14 cellular contexts compared by ENCODE assay signal in genomic region chr1:100860397-100860991, GRCh38. TPM values are rescaled to one million over a fixed set of nuclear protein-coding genes. Genes with fewer than 3 reads are reported as not detected.
DNase-seq lines count a peak whose midpoint lies in the region; ATAC-seq, FAIRE-seq and TF ChIP-seq lines count a peak whose summit lies in the region.
"Had no signal": no experiment of that assay in that cellular context is flagged by ENCODE, and none has a peak within 500 bp of the region (broad histone marks: within the 10 kb centered on the region; RNA-seq: fewer than 3 reads in every experiment).

No MANE protein-coding gene starts in this region.

- no peaks in the 10 kb centered on the region for H3K27me3 ChIP-seq in keratinocyte (ENCODE audit: control insufficient read depth, extremely low read depth, insufficient read depth, low read length)
- H3K27me3 ChIP-seq: left lung had no signal

- peak; percentile 70 for FAIRE-seq in keratinocyte (lab: Jason Lieb, UNC)

- DNase-seq in EH (ENCODE audit: low read depth) (peak; percentile 76), astrocyte of the hippocampus (ENCODE audit: low read depth, low spot score) (peak; percentile 66), keratinocyte (ENCODE audit: low read depth, low spot score) (no peak), NCI-H1436 treated with DMSO at 0.1 percent for 48 hours (lab: John Stamatoyannopoulos, UW) (no peak), GOT3 (lab: John Stamatoyannopoulos, UW) (no peak), NCI-H524 treated with DMSO at 0.1 percent for 48 hours (lab: John Stamatoyannopoulos, UW) (no peak)
- DNase-seq: activated CD4-positive, alpha-beta T cell treated with anti-CD3 and anti-CD28 coated beads for 1 hour; foreskin melanocyte; Karpas-422; left lung; NCI-H446 had no signal

- no peak overlapping the region for H3K4me3 ChIP-seq in keratinocyte (ENCODE audit: control insufficient read depth in 2 of 3, extremely low read depth in 1 of 3, insufficient read depth in 2 of 3, low read depth in 1 of 3, low read length in 3 of 3)
- H3K4me3 ChIP-seq: left lung had no signal

- no peak overlapping the region for H2AFZ ChIP-seq in keratinocyte (ENCODE audit: control insufficient read depth, low read length)

- H3K4me2 ChIP-seq in keratinocyte (ENCODE audit: control insufficient read depth, extremely low read depth, insufficient read depth, low read depth, low read length): no peak overlapping the region

- no peaks in the 10 kb centered on the region for H3K9me3 ChIP-seq in keratinocyte (ENCODE audit: control insufficient read depth, low read depth, low read length)

- no peak for TF ChIP-seq CTCF in keratinocyte (optimal IDR thresholded peaks at IDR 0.05 in 1 of 3, IDR thresholded peaks at IDR 0.05 in 1 of 3, conservative IDR thresholded peaks at IDR 0.05 in 1 of 3; ENCODE audit: extremely low read depth in 1 of 3, insufficient read depth in 2 of 3, low read length in 3 of 3)

- no peak for TF ChIP-seq EP300 in Ishikawa (IDR thresholded peaks at IDR 0.05; ENCODE audit: borderline replicate concordance)

- dilution Hi-C loops in keratinocyte (cut with MboI; ENCODE audit: extremely low pct_ligation_motif_present, low sequenced_read_pairs): loop anchor here (25.0 kb wide), 1 partner anchor 398 kb away; no protein-coding TSS in a partner anchor

- H3K9ac ChIP-seq in keratinocyte (ENCODE audit: control insufficient read depth, extremely low read depth, insufficient read depth, low read length): no peak overlapping the region

- no peak overlapping the region for H3K27ac ChIP-seq in keratinocyte (ENCODE audit: control insufficient read depth, insufficient read depth, low read length)
- H3K27ac ChIP-seq: left lung had no signal

- H3K9me1 ChIP-seq in keratinocyte (ENCODE audit: control insufficient read depth, extremely low read depth, insufficient read depth, low read length): no peaks in the 10 kb centered on the region

- no peaks in the 10 kb centered on the region for H4K20me1 ChIP-seq in keratinocyte (ENCODE audit: control insufficient read depth, extremely low read depth, insufficient read depth, low read length)

- H3K36me3 ChIP-seq in keratinocyte (ENCODE audit: control insufficient read depth in 2 of 2, extremely low read depth in 1 of 2, insufficient read depth in 2 of 2, low read length in 2 of 2): no peaks in the 10 kb centered on the region
- H3K36me3 ChIP-seq: left lung had no signal

- ATAC-seq in GM19351 (IDR thresholded peaks at IDR 0.05; ENCODE audit: unreplicated experiment): no peak
- ATAC-seq: stimulated activated memory B cell treated with anti-CD40 and anti-IgM and Interleukin-4, amounts not matched to agents 10 μg/mL and 1 μg/mL and 100 μg/mL, for 72 hours had no signal

- no peaks in the 10 kb centered on the region for H3K79me2 ChIP-seq in keratinocyte (ENCODE audit: control insufficient read depth, insufficient read depth, low read length)

- no peak for TF ChIP-seq RAD21 in Ishikawa (IDR thresholded peaks at IDR 0.05; ENCODE audit: low read depth)

- peaks cover 2% of the 10 kb centered on the region for H3K4me1 ChIP-seq in keratinocyte (ENCODE audit: control insufficient read depth, extremely low read depth, insufficient read depth, low read length)
- H3K4me1 ChIP-seq: left lung had no signal

TF ChIP-seq in Ishikawa, 13 proteins besides CTCF, POLR2A, EP300 and RAD21:
- TF ChIP-seq MAX (IDR thresholded peaks at IDR 0.05): no peak
- TF ChIP-seq TEAD4 (IDR thresholded peaks at IDR 0.05): peak; percentile 36; the same call in 1 of the 2 replicates
- peak; percentile 29; the same call in 1 of the 2 replicates for TF ChIP-seq NFIC (IDR thresholded peaks at IDR 0.05)

RNA-seq across cellular contexts. Expression of gene EXTL2, which starts 34.1 kb away (rescaled TPM):
- polyA plus RNA-seq in keratinocyte: 10.8 to 20.2 TPM (median 12.6 TPM) in 3 replicates
- 1.0 TPM for polyA plus RNA-seq in keratinocyte (2011; ENCODE audit: low read depth)
- 4.2 and 8.4 TPM in 2 replicates for polyA plus RNA-seq in keratinocyte (2011; cell fraction: cytosol; rRNA removed)
- 16.2 and 21.5 TPM in 2 replicates for polyA plus RNA-seq in keratinocyte (2011; cell fraction: nucleus; rRNA removed)
- 1.4 and 7.2 TPM in 2 replicates for polyA plus RNA-seq in keratinocyte (2012; ENCODE audit: low replicate concordance)
- 3.9 to 12.4 TPM (median 6.5 TPM) in 3 replicates for polyA minus RNA-seq in keratinocyte
- polyA minus RNA-seq in keratinocyte (2011; cell fraction: cytosol; rRNA and poly(A)+ RNA removed): 3.8 TPM
- polyA minus RNA-seq in keratinocyte (2011; cell fraction: nucleus; rRNA and poly(A)+ RNA removed): 6.9 and 14.4 TPM in 2 replicates

RNA-seq across cellular contexts. Expression of gene SLC30A7, which starts 35.4 kb away (rescaled TPM):
- 8.0 to 19.9 TPM (median 15.1 TPM) in 3 replicates for polyA plus RNA-seq in keratinocyte
- 1.8 TPM for polyA plus RNA-seq in keratinocyte (2011; ENCODE audit: low read depth)
- polyA plus RNA-seq in keratinocyte (2011; cell fraction: cytosol; rRNA removed): 3.5 and 7.7 TPM in 2 replicates
- 19.0 and 26.3 TPM in 2 replicates for polyA plus RNA-seq in keratinocyte (2011; cell fraction: nucleus; rRNA removed)
- polyA plus RNA-seq in keratinocyte (2012; ENCODE audit: low replicate concordance): 6.5 and 11.0 TPM in 2 replicates
- polyA minus RNA-seq in keratinocyte: 15.5 to 49.5 TPM (median 42.9 TPM) in 3 replicates
- polyA minus RNA-seq in keratinocyte (2011; cell fraction: cytosol; rRNA and poly(A)+ RNA removed): 10.0 TPM
- 25.4 and 63.4 TPM in 2 replicates for polyA minus RNA-seq in keratinocyte (2011; cell fraction: nucleus; rRNA and poly(A)+ RNA removed)

Comparison
In these comparisons a context has a peak if more than half of its experiments do, and no peak if none do; other contexts are left out.
1. DNase-seq: peak in EH (single experiment) and astrocyte of the hippocampus (single experiment); none in keratinocyte (single experiment), NCI-H1436 treated with DMSO at 0.1 percent for 48 hours (single experiment), GOT3 (single experiment) and NCI-H524 treated with DMSO at 0.1 percent for 48 hours (single experiment).